In the genomic region with DNA sequence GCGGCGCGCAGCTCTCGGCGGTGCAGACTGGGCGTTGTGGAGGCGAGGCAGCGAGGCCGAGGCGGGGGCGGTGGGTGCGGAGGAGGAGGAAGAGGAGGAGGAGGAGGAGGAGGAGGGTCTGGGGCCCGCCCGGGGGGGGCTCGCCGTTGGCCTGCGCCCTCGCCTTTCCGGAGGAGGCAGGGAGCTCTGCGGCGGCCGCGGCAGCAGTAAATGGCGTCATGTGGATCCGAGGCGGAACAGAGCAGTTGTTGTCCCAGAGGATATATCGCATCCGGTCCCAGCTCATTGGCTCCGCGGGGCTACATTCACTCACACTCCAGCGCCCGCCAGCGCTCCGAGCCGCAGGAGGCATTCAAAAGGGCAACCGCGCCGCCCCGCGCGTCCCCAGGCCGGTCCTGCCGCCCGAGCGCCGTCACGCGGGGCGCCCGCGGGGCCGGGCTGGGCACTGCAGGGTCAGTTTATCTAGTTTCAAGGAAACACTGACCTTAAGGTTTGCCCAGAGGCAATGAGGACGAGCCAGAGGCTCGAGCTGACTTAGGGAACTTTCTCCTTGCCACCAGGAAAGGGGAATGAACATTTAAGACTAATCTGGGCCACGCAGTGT, we compare ENCODE assay signal across 8 cellular contexts. TPM values are rescaled to one million over a fixed set of nuclear protein-coding genes. Genes with fewer than 3 reads are reported as not detected.
DNase-seq lines count a peak whose midpoint lies in the region; ATAC-seq, FAIRE-seq and TF ChIP-seq lines count a peak whose summit lies in the region.

A gene with protein sequence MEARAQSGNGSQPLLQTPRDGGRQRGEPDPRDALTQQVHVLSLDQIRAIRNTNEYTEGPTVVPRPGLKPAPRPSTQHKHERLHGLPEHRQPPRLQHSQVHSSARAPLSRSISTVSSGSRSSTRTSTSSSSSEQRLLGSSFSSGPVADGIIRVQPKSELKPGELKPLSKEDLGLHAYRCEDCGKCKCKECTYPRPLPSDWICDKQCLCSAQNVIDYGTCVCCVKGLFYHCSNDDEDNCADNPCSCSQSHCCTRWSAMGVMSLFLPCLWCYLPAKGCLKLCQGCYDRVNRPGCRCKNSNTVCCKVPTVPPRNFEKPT (minus strand): TSS at position 29 of the 604 bp plus-strand sequence. CDS start 3,421 bp downstream, outside the sequence.

- CTCF ChIA-PET in WTC11 (lab: Charles Lee) (interaction anchor here (0.6 to 1.9 kb wide), 11 partner anchors 15 to 682 kb away, joined by 3 to 14 read pairs (median 4); no protein-coding TSS in a partner anchor), endothelial cell of umbilical vein (lab: Charles Lee) (interaction anchor here (0.6 to 4.9 kb wide), 32 partner anchors 12 to 917 kb away, joined by 3 to 120 read pairs (median 5); no protein-coding TSS in a partner anchor)

- H3K36me3 Mint-ChIP-seq in WTC11, result peaks cover 24% of the 10 kb centered on the region
- no peaks in the 10 kb centered on the region for H3K36me3 Mint-ChIP-seq in stimulated activated naive CD8-positive, alpha-beta T cell treated with anti-CD3 and anti-CD28 coated beads, Interleukin-15, Interleukin-2, amounts not matched to agents 100 ng/mL and 50 ng/mL, for 24 hours (ENCODE audit: low read depth)

- no peaks in the 10 kb centered on the region for H3K27me3 ChIP-seq in endothelial cell of umbilical vein (ENCODE audit: control insufficient read depth in 2 of 2, insufficient read depth in 2 of 2, low read length in 2 of 2)

- intact Hi-C loops in endothelial cell of umbilical vein (cut with micrococcal nuclease), result loop anchor here (1.0 to 5.0 kb wide), 15 partner anchors 19 to 794 kb away; no protein-coding TSS in a partner anchor

- dilution Hi-C loops in endothelial cell of umbilical vein (cut with MboI; ENCODE audit: extremely low pct_ligation_motif_present, low sequenced_read_pairs), result loop anchor here (25.0 kb wide), 1 partner anchor 304 kb away; no protein-coding TSS in a partner anchor

- peak within 1 kb of the TSS; percentile 100 for H3K9ac ChIP-seq in endothelial cell of umbilical vein (replicated peaks; ENCODE audit: extremely low read depth, insufficient read depth, low read length)

- no peaks in the 10 kb centered on the region for H3K9me1 ChIP-seq in endothelial cell of umbilical vein (replicated peaks; ENCODE audit: control insufficient read depth, extremely low read depth, insufficient read depth, low read length)

- H3K79me2 ChIP-seq in endothelial cell of umbilical vein (ENCODE audit: control insufficient read depth, insufficient read depth, low read length), result peaks cover 46% of the 10 kb centered on the region

- peak within 1 kb of the TSS; percentile 99 for H3K27ac Mint-ChIP-seq in WTC11
- no peak within 1 kb of the TSS for H3K27ac Mint-ChIP-seq in stimulated activated naive CD8-positive, alpha-beta T cell treated with anti-CD3 and anti-CD28 coated beads, Interleukin-15, Interleukin-2, amounts not matched to agents 100 ng/mL and 50 ng/mL, for 24 hours

- H2AFZ ChIP-seq in endothelial cell of umbilical vein (ENCODE audit: low read depth, low read length), result peak within 1 kb of the TSS; percentile 10

- BruUV-seq in endothelial cell of umbilical vein (replicated peaks; lab: Mats Ljungman, UMichigan), result no TSS peak

- H3K4me2 ChIP-seq in endothelial cell of umbilical vein (ENCODE audit: insufficient read depth, low read length), result peak within 1 kb of the TSS; percentile 99

- FAIRE-seq in endothelial cell of umbilical vein (lab: Jason Lieb, UNC), result peak; percentile 94

- H3K27me3 Mint-ChIP-seq in WTC11 (ENCODE audit: low read depth), result peaks cover 7% of the 10 kb centered on the region
- H3K27me3 Mint-ChIP-seq in stimulated activated naive CD8-positive, alpha-beta T cell treated with anti-CD3 and anti-CD28 coated beads, Interleukin-15, Interleukin-2, amounts not matched to agents 100 ng/mL and 50 ng/mL, for 24 hours, result peaks cover 50% of the 10 kb centered on the region

- H4K20me1 ChIP-seq in endothelial cell of umbilical vein (replicated peaks; ENCODE audit: control insufficient read depth, extremely low read depth, insufficient read depth, low read length), result no peaks in the 10 kb centered on the region

- H3K4me3 ChIP-seq in AG10803 (ENCODE audit: low read length) (peak within 1 kb of the TSS; percentile 82), endothelial cell of umbilical vein (replicated peaks in 1 of 3; ENCODE audit: insufficient read depth in 1 of 3, low read depth in 1 of 3, low read length in 3 of 3) (peak within 1 kb of the TSS; percentile 75 to 98 (median 98))

- H3K27ac ChIP-seq in endothelial cell of umbilical vein (ENCODE audit: insufficient read depth, low read depth, low read length), result peak within 1 kb of the TSS; percentile 97

- H3K9me3 ChIP-seq in endothelial cell of umbilical vein (replicated peaks; ENCODE audit: control insufficient read depth, insufficient read depth, low read length), result no peaks in the 10 kb centered on the region

- H3K4me3 Mint-ChIP-seq in WTC11, result peak within 1 kb of the TSS; percentile 75
- peak within 1 kb of the TSS; percentile 74 for H3K4me3 Mint-ChIP-seq in stimulated activated naive CD8-positive, alpha-beta T cell treated with anti-CD3 and anti-CD28 coated beads, Interleukin-15, Interleukin-2, amounts not matched to agents 100 ng/mL and 50 ng/mL, for 24 hours

- peaks cover 55% of the 10 kb centered on the region for H3K4me1 Mint-ChIP-seq in WTC11
- peaks cover 19% of the 10 kb centered on the region for H3K4me1 Mint-ChIP-seq in stimulated activated naive CD8-positive, alpha-beta T cell treated with anti-CD3 and anti-CD28 coated beads, Interleukin-15, Interleukin-2, amounts not matched to agents 100 ng/mL and 50 ng/mL, for 24 hours (ENCODE audit: low read depth)

- no peaks in the 10 kb centered on the region for H3K9me3 Mint-ChIP-seq in WTC11
- no peaks in the 10 kb centered on the region for H3K9me3 Mint-ChIP-seq in stimulated activated naive CD8-positive, alpha-beta T cell treated with anti-CD3 and anti-CD28 coated beads, Interleukin-15, Interleukin-2, amounts not matched to agents 100 ng/mL and 50 ng/mL, for 24 hours

- ATAC-seq in GM18861 (IDR thresholded peaks at IDR 0.05; ENCODE audit: unreplicated experiment), result peak; percentile 60
- peak; percentile 50 for ATAC-seq in HG03039 (IDR thresholded peaks at IDR 0.05; ENCODE audit: unreplicated experiment)
- ATAC-seq in WTC11, result peak; percentile 81

- no peak; the same call in 1 of the 2 replicates for TF ChIP-seq CTCF in AG10803 (conservative IDR thresholded peaks at IDR 0.05; ENCODE audit: low read length)
- no peak for TF ChIP-seq CTCF in WTC11 (IDR thresholded peaks at IDR 0.05)
- TF ChIP-seq CTCF in endothelial cell of umbilical vein (IDR thresholded peaks at IDR 0.05; ENCODE audit: extremely low read depth in 1 of 2, insufficient read depth in 1 of 2, low read depth in 1 of 2, low read length in 2 of 2), result peak in 1 of 2 donors; percentile 6

- peaks cover 6 to 9% of the 10 kb centered on the region in 2 experiments for H3K36me3 ChIP-seq in endothelial cell of umbilical vein (ENCODE audit: control insufficient read depth in 2 of 2, extremely low read depth in 1 of 2, insufficient read depth in 2 of 2, low read length in 2 of 2)

- peaks cover 32% of the 10 kb centered on the region for H3K4me1 ChIP-seq in endothelial cell of umbilical vein (ENCODE audit: control insufficient read depth, extremely low read depth, insufficient read depth, low read length)

- POLR2A ChIA-PET in WTC11 (lab: Charles Lee), result interaction anchor here (0.6 to 3.4 kb wide), 13 partner anchors 12 to 707 kb away, joined by 3 to 30 read pairs (median 5); no protein-coding TSS in a partner anchor
- POLR2A ChIA-PET in endothelial cell of umbilical vein (lab: Charles Lee), result interaction anchor here (0.7 to 1.5 kb wide), 12 partner anchors 19 to 617 kb away, joined by 3 to 27 read pairs (median 4); no protein-coding TSS in a partner anchor

- DNase-seq in AG10803 (ENCODE audit: low read depth), result peak; percentile 96
- peak; percentile 22 for DNase-seq in NCI-H2081 treated with DMSO at 0.1 percent for 48 hours (lab: John Stamatoyannopoulos, UW)
- DNase-seq in WTC11 (ENCODE audit: low spot score), result peak; percentile 87
- peak; percentile 97 for DNase-seq in endothelial cell of umbilical vein (ENCODE audit: low read depth, low spot score)
- DNase-seq in medulla oblongata (ENCODE audit: extremely low spot score), result peak; percentile 97

- peak; percentile 72 for TF ChIP-seq POLR2A in endothelial cell of umbilical vein (IDR thresholded peaks at IDR 0.05; ENCODE audit: low read depth, low read length)

TF ChIP-seq in WTC11, 78 proteins besides CTCF, POLR2A, EP300 and RAD21 (continues in another document):
- no peak for TF ChIP-seq GTF2I (CRISPR knock-in tag; conservative IDR thresholded peaks at IDR 0.05)

TF ChIP-seq in endothelial cell of umbilical vein, 7 proteins besides CTCF, POLR2A, EP300 and RAD21:
- TF ChIP-seq, protein P1, sequence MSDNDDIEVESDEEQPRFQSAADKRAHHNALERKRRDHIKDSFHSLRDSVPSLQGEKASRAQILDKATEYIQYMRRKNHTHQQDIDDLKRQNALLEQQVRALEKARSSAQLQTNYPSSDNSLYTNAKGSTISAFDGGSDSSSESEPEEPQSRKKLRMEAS (IDR thresholded peaks at IDR 0.05; ENCODE audit: insufficient read depth, insufficient read length), result peak; percentile 1
- TF ChIP-seq FOS (IDR thresholded peaks at IDR 0.05; ENCODE audit: borderline replicate concordance, insufficient read depth, low read length), result peak; percentile 60
- no peak for TF ChIP-seq JUN (IDR thresholded peaks at IDR 0.05; ENCODE audit: borderline replicate concordance, insufficient read depth, insufficient read length, low read depth)
- TF ChIP-seq MYC (IDR thresholded peaks at IDR 0.05; ENCODE audit: low read depth, low read length), result peak; percentile 28
- TF ChIP-seq POLR2AphosphoS5 (IDR thresholded peaks at IDR 0.05; ENCODE audit: insufficient read depth, low read depth, low read length), result peak; percentile 96
- no peak for TF ChIP-seq EZH2 (IDR thresholded peaks at IDR 0.05; ENCODE audit: borderline replicate concordance, low read depth, low read length, severe bottlenecking)
- TF ChIP-seq GATA2 (IDR thresholded peaks at IDR 0.05; ENCODE audit: insufficient read depth, insufficient read length, low read depth, low read length), result peak; percentile 47

RNA-seq across cellular contexts. Expression of the gene that starts here (rescaled TPM):
- 44.3 to 63.2 TPM (median 47.4 TPM) in 3 replicates for total RNA-seq in WTC11 (2021)
- total RNA-seq in endothelial cell of umbilical vein, result 26.2 and 27.9 TPM in 2 replicates
- polyA plus RNA-seq in endothelial cell of umbilical vein, result 52.3 and 65.0 TPM in 2 replicates
- polyA plus RNA-seq in endothelial cell of umbilical vein (2011; cell fraction: cytosol; rRNA removed), result 49.4 and 58.1 TPM in 2 replicates
- 48.5 and 49.4 TPM in 2 replicates for polyA plus RNA-seq in endothelial cell of umbilical vein (2011; cell fraction: nucleus; rRNA removed)
- polyA plus RNA-seq in endothelial cell of umbilical vein (2012), result 20.2 and 27.1 TPM in 2 replicates
- 61.5 and 68.5 TPM in 2 replicates for polyA minus RNA-seq in endothelial cell of umbilical vein
- polyA minus RNA-seq in endothelial cell of umbilical vein (2011; cell fraction: cytosol; rRNA and poly(A)+ RNA removed), result 2.9 TPM
- 34.4 and 35.8 TPM in 2 replicates for polyA minus RNA-seq in endothelial cell of umbilical vein (2011; cell fraction: nucleus; rRNA and poly(A)+ RNA removed)

Comparison
In these comparisons a context has a peak if more than half of its experiments do, and no peak if none do; other contexts are left out.
1. Peak in every context shown above with its lines: DNase-seq, ATAC-seq, H3K4me3 ChIP-seq and H3K27ac ChIP-seq.
2. DNase-seq: peak in every context shown above with its lines; median percentile 97 in endothelial cell of umbilical vein; 97 in medulla oblongata; 96 in AG10803; 87 in WTC11; 22 in NCI-H2081 treated with DMSO at 0.1 percent for 48 hours.